Comparison of ENCODE assay signal across 8 cellular contexts in the genomic region with DNA sequence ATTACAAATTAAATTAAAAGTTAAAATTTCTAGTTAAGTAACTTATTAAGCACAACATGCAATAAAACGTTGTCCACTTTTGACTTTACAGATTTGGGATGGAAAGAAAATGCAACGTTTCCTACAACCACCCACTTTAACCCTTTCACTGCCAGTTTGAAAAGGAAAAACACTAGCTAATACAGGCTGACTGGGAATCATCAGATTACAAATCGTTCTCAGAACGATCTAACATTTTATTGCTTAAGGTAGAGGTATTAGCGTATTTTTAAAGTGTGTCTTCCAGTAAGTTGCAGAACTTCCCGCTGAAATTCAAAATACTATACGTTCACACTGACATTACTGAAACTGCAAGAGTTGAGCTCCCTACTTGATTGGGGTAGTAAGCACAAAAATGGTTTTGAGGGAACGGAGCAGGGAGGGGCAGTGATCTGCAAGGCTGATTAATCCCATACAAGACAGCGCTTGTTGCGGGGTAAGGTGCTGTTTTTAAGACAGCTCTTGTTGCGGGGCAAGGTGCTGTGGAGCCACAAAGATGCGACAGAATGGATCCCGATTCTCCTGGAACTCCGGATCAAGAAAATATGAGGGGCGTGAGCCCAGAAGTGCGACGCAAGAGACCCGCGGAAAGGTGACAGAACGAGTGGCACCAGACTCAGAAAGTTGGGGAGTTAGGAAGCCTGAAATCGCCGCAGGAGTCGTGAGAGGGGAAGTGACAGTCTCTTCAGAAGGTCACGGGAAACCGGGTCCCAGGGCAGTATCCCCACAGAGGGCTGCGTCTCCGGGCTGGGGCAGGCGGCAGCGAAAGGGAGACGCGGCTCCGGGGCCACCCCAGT. TPM values are rescaled to one million over a fixed set of nuclear protein-coding genes. Genes with fewer than 3 reads are reported as not detected.
A peak's percentile ranks its signal among the peaks of the same experiment; 100 is the strongest.
DNase-seq lines count a peak whose midpoint lies in the region; ATAC-seq and TF ChIP-seq lines count a peak whose summit lies in the region.

No MANE protein-coding gene starts in this region.

- H3K9me3 ChIP-seq in MG63, result no peaks in the 10 kb centered on the region
- no peaks in the 10 kb centered on the region for H3K9me3 ChIP-seq in ovary

- H3K36me3 Mint-ChIP-seq in activated naive CD4-positive, alpha-beta T cell treated with anti-CD3 and anti-CD28 coated beads for 36 hours (ENCODE audit: low read depth), result peaks cover 1% of the 10 kb centered on the region
- H3K36me3 Mint-ChIP-seq in activated CD8-positive, alpha-beta T cell treated with anti-CD3 and anti-CD28 coated beads for 36 hours (ENCODE audit: low read depth), result peaks cover 12% of the 10 kb centered on the region

- H3K27ac ChIP-seq in ovary, result peak overlapping the region; percentile 72 to 97

- TF ChIP-seq CTCF in activated CD8-positive, alpha-beta T cell treated with anti-CD3 and anti-CD28 coated beads for 36 hours (IDR thresholded peaks at IDR 0.05), result no peak
- no peak for TF ChIP-seq CTCF in ovary (IDR thresholded peaks at IDR 0.05)

- ATAC-seq in activated CD8-positive, alpha-beta T cell treated with anti-CD3 and anti-CD28 coated beads for 36 hours, result peak; percentile 43

- H3K4me3 Mint-ChIP-seq in activated naive CD4-positive, alpha-beta T cell treated with anti-CD3 and anti-CD28 coated beads for 36 hours, result peak overlapping the region; percentile 99
- peak overlapping the region; percentile 94 for H3K4me3 Mint-ChIP-seq in activated CD8-positive, alpha-beta T cell treated with anti-CD3 and anti-CD28 coated beads for 36 hours

- H3K27ac Mint-ChIP-seq in activated naive CD4-positive, alpha-beta T cell treated with anti-CD3 and anti-CD28 coated beads for 36 hours, result peak overlapping the region; percentile 97
- H3K27ac Mint-ChIP-seq in activated CD8-positive, alpha-beta T cell treated with anti-CD3 and anti-CD28 coated beads for 36 hours, result peak overlapping the region; percentile 100

- no peaks in the 10 kb centered on the region for H3K27me3 ChIP-seq in MG63
- no peaks in the 10 kb centered on the region for H3K27me3 ChIP-seq in ovary

- H3K4me3 ChIP-seq in MG63 (peak overlapping the region; percentile 83), ovary (peak overlapping the region; percentile 95)

- intact Hi-C loops in activated naive CD4-positive, alpha-beta T cell treated with anti-CD3 and anti-CD28 coated beads for 36 hours (cut with micrococcal nuclease), result loop anchor here (1.0 to 10.0 kb wide), 4 partner anchors 26 to 179 kb away; no protein-coding TSS in a partner anchor
- intact Hi-C loops in activated CD8-positive, alpha-beta T cell treated with anti-CD3 and anti-CD28 coated beads for 36 hours (cut with micrococcal nuclease), result loop anchor here (10.0 kb wide), 1 partner anchor 91 kb away; no protein-coding TSS in a partner anchor
- intact Hi-C loops in ovary (cut with DNase I), result loop anchor here in 1 of 4 donors (5.0 kb wide), 2 partner anchors 53 to 83 kb away; no protein-coding TSS in a partner anchor

- no peak for TF ChIP-seq EP300 in ovary (IDR thresholded peaks at IDR 0.05)

- CTCF ChIA-PET in activated naive CD4-positive, alpha-beta T cell treated with anti-CD3 and anti-CD28 coated beads for 36 hours (lab: Charles Lee), result interaction anchor here (0.6 to 1.6 kb wide), 4 partner anchors 8 to 106 kb away, joined by 4 read pairs; no protein-coding TSS in a partner anchor
- CTCF ChIA-PET in HEK293T (lab: Yijun Ruan, JAX), result interaction anchor here (0.9 kb wide), 1 partner anchor 827 kb away, joined by 3 read pairs; the partner anchor contains the start of gene OST4
- CTCF ChIA-PET in activated CD8-positive, alpha-beta T cell treated with anti-CD3 and anti-CD28 coated beads for 36 hours (lab: Charles Lee), result interaction anchor here (0.7 to 4.2 kb wide), 10 partner anchors 9 to 105 kb away, joined by 3 to 14 read pairs (median 3); partner anchors contain the start of gene SELENOI

- peaks cover 48% of the 10 kb centered on the region for H3K4me1 Mint-ChIP-seq in activated naive CD4-positive, alpha-beta T cell treated with anti-CD3 and anti-CD28 coated beads for 36 hours (ENCODE audit: low read depth)
- peaks cover 55% of the 10 kb centered on the region for H3K4me1 Mint-ChIP-seq in activated CD8-positive, alpha-beta T cell treated with anti-CD3 and anti-CD28 coated beads for 36 hours (ENCODE audit: low read depth)

- peaks cover 15% of the 10 kb centered on the region for H3K4me1 ChIP-seq in ovary (ENCODE audit: insufficient read depth)

- 0% methylated on average over 32 of the region's 32 CpGs for WGBS in ovary, 3 donors

- POLR2A ChIA-PET in HEK293T (lab: Yijun Ruan, JAX), result interaction anchor here (0.6 to 2.5 kb wide), 15 partner anchors 10 to 365 kb away, joined by 3 to 7 read pairs (median 4); partner anchors contain the start of gene SELENOI
- POLR2A ChIA-PET in activated CD8-positive, alpha-beta T cell treated with anti-CD3 and anti-CD28 coated beads for 36 hours (lab: Charles Lee), result interaction anchor here (0.6 to 3.5 kb wide), 15 partner anchors 8 to 244 kb away, joined by 3 to 23 read pairs (median 7); partner anchors contain the start of genes ADGRF3 and SELENOI

- peak; percentile 25 for DNase-seq in activated naive CD4-positive, alpha-beta T cell treated with anti-CD3 and anti-CD28 coated beads for 36 hours
- DNase-seq in activated naive CD4-positive, alpha-beta T cell (lab: John Stamatoyannopoulos, UW), result no peak
- peak; percentile 16 for DNase-seq in HEK293T (ENCODE audit: extremely low spot score)
- DNase-seq in MG63, result no peak
- peak; percentile 42 for DNase-seq in activated CD8-positive, alpha-beta T cell treated with anti-CD3 and anti-CD28 coated beads for 36 hours
- peak; percentile 46 for DNase-seq in globus pallidus (ENCODE audit: low spot score)
- no peak for DNase-seq in ovary
- no peak for DNase-seq in COR-L47 (lab: John Stamatoyannopoulos, UW)

- H3K27me3 Mint-ChIP-seq in activated naive CD4-positive, alpha-beta T cell treated with anti-CD3 and anti-CD28 coated beads for 36 hours (ENCODE audit: low read depth), result no peaks in the 10 kb centered on the region
- no peaks in the 10 kb centered on the region for H3K27me3 Mint-ChIP-seq in activated CD8-positive, alpha-beta T cell treated with anti-CD3 and anti-CD28 coated beads for 36 hours

- no peaks in the 10 kb centered on the region for H3K9me3 Mint-ChIP-seq in activated naive CD4-positive, alpha-beta T cell treated with anti-CD3 and anti-CD28 coated beads for 36 hours
- H3K9me3 Mint-ChIP-seq in activated CD8-positive, alpha-beta T cell treated with anti-CD3 and anti-CD28 coated beads for 36 hours, result no peaks in the 10 kb centered on the region

- H3K36me3 ChIP-seq in MG63 (peaks cover 6% of the 10 kb centered on the region; the same call in 1 of the 2 replicates), ovary (no peaks in the 10 kb centered on the region)

- no peak for TF ChIP-seq POLR2A in ovary (IDR thresholded peaks at IDR 0.05)

TF ChIP-seq in HEK293T, 16 proteins besides CTCF, POLR2A, EP300 and RAD21:
- TF ChIP-seq HDGF (IDR thresholded peaks at IDR 0.05; ENCODE audit: borderline replicate concordance), result no peak
- no peak for TF ChIP-seq NFRKB (IDR thresholded peaks at IDR 0.05)
- no peak for TF ChIP-seq ARNT (IDR thresholded peaks at IDR 0.05)
- no peak for TF ChIP-seq SUZ12 (IDR thresholded peaks at IDR 0.05)
- no peak for TF ChIP-seq FOXK2 (IDR thresholded peaks at IDR 0.05)

RNA-seq across cellular contexts. Expression of gene HADHA, which starts 0.6 kb away (rescaled TPM):
- total RNA-seq in activated naive CD4-positive, alpha-beta T cell treated with anti-CD3 and anti-CD28 coated beads for 36 hours, result 100 to 1,000 TPM; 117 to 123 TPM
- 141 and 162 TPM in 2 replicates for total RNA-seq in MG63 (2014; rRNA removed; shearing (Covaris generic); ENCODE audit: low replicate concordance)
- total RNA-seq in activated CD8-positive, alpha-beta T cell treated with anti-CD3 and anti-CD28 coated beads for 36 hours, result 100 to 1,000 TPM; 118 to 120 TPM
- 100 to 1,000 TPM in 5 of 7 donors, 10 to 100 TPM in 2; 85.2 to 167 (median 129) TPM for total RNA-seq in ovary
- 100 to 1,000 TPM in 1 of 2 donors, 10 to 100 TPM in 1; 94.1 to 290 TPM for polyA plus RNA-seq in ovary

RNA-seq across cellular contexts. Expression of gene HADHB, which starts 0.9 kb away (rescaled TPM):
- total RNA-seq in activated naive CD4-positive, alpha-beta T cell treated with anti-CD3 and anti-CD28 coated beads for 36 hours, result 10 to 100 TPM; 65.1 to 67.6 TPM
- 16.5 and 30.2 TPM in 2 replicates for total RNA-seq in MG63 (2014; rRNA removed; shearing (Covaris generic); ENCODE audit: low replicate concordance)
- 10 to 100 TPM; 58.8 TPM for total RNA-seq in activated CD8-positive, alpha-beta T cell treated with anti-CD3 and anti-CD28 coated beads for 36 hours
- total RNA-seq in ovary, result 100 to 1,000 TPM in 5 of 7 donors, 10 to 100 TPM in 2; 81.1 to 124 (median 104) TPM
- 100 to 1,000 TPM in 1 of 2 donors, 10 to 100 TPM in 1; 88.9 to 224 TPM for polyA plus RNA-seq in ovary

Comparison
In these comparisons a context has a peak if more than half of its experiments do, and no peak if none do; other contexts are left out.
1. DNase-seq: peak in activated naive CD4-positive, alpha-beta T cell treated with anti-CD3 and anti-CD28 coated beads for 36 hours (single experiment), HEK293T (single experiment), activated CD8-positive, alpha-beta T cell treated with anti-CD3 and anti-CD28 coated beads for 36 hours (single experiment) and globus pallidus (single experiment); none in activated naive CD4-positive, alpha-beta T cell (0 of 4), MG63 (single experiment), ovary (0 of 5) and COR-L47 (single experiment).